In the genomic region with DNA sequence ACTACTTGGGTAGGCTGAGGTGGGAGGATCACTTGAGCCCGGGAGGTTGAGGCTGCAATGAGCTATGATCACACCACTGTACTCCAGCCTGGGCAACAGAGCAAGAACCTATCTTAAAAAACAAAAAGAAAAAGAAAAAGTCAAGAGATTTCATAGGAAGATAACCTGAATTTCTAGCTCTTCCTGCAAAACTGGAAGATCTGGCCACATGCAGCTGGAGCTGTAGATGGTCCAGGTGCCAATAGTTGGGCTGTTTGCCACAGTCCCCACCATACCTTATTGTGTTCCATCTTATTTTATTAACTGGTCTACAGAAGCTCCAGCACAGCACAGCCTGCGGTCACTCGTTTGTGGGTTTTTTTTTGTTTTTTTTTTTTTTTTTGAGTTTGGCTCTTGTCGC, we compare ENCODE assay signal across 1 cellular context.
TF ChIP-seq lines count a peak whose summit lies in the region.

No MANE protein-coding gene starts in this region.

TF ChIP-seq in GM23338, 12 proteins besides CTCF, POLR2A, EP300 and RAD21 (continued from another document):
- TF ChIP-seq ZNF462 (CRISPR knock-in tag; IDR thresholded peaks at IDR 0.05) = no peak
- no peak for TF ChIP-seq REST (IDR thresholded peaks at IDR 0.05; ENCODE audit: unreplicated experiment)
- no peak for TF ChIP-seq JUNB (IDR thresholded peaks at IDR 0.05; ENCODE audit: unreplicated experiment)
- no peak for TF ChIP-seq NANOG (IDR thresholded peaks at IDR 0.05; ENCODE audit: borderline replicate concordance)
- no peak for TF ChIP-seq ETS1 (IDR thresholded peaks at IDR 0.05)
- TF ChIP-seq POLR2AphosphoS5 (IDR thresholded peaks at IDR 0.05; ENCODE audit: low read depth) = no peak
- TF ChIP-seq EZH2phosphoT487 (IDR thresholded peaks at IDR 0.05; ENCODE audit: unreplicated experiment) = no peak
- TF ChIP-seq STAT1 (IDR thresholded peaks at IDR 0.05; ENCODE audit: unreplicated experiment) = no peak
- no peak for TF ChIP-seq ZNF114 (CRISPR knock-in tag; IDR thresholded peaks at IDR 0.05)
